ENCODE assay signal across 10 cellular contexts in the genomic region with DNA sequence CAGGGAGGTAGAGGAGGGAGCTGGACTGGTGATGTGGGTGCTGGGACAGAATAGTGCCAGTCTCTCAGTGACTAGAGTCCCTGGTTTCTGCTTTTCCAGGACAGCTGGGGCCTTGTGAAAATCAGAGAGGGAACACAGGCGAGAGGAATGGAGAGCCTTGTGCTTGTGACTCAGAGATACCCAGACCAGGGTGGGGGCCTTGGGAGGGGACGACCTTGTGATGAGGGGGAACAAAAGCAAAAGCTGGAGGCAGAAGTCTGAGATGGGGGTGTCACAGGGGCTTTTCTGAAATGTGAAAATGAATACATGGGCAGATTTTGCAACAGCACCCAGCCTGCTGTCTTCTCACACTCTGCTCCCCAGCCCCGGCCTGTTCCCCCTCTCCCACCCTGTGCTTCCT. TPM values are rescaled to one million over a fixed set of nuclear protein-coding genes. Genes with fewer than 3 reads are reported as not detected.
A peak's percentile ranks its signal among the peaks of the same experiment; 100 is the strongest.
DNase-seq lines count a peak whose midpoint lies in the region; ATAC-seq and TF ChIP-seq lines count a peak whose summit lies in the region.
"Had no signal": no experiment of that assay in that cellular context is flagged by ENCODE, and none has a peak within 500 bp of the region (broad histone marks: within the 10 kb centered on the region; RNA-seq: fewer than 3 reads in every experiment).

No MANE protein-coding gene starts in this region.

- CTCF ChIA-PET in PC-9 (lab: Charles Lee) = interaction anchor here (0.6 kb wide), 1 partner anchor 8 kb away, joined by 3 read pairs; no protein-coding TSS in a partner anchor

- no TSS peak for BruUV-seq in PC-9 (replicated peaks; lab: Mats Ljungman, UMichigan)

- H3K27me3 Mint-ChIP-seq in dendritic cell treated with granulocyte-macrophage colony-stimulating factor and Interleukin-4, amounts not matched to agents 40 ng/mL and 50 ng/mL, for 4 days = no peaks in the 10 kb centered on the region
- no peaks in the 10 kb centered on the region for H3K27me3 Mint-ChIP-seq in memory B cell

- H3K27ac ChIP-seq in PC-9 (0 out of 2 replicates have a peak overlapping the region, but pooled peaks have one; percentile 2), stomach smooth muscle (ENCODE audit: low read length) (peak overlapping the region; percentile 67)

- H4K20me1 ChIP-seq in PC-9 (ENCODE audit: insufficient read depth) = no peaks in the 10 kb centered on the region

- peaks cover 64% of the 10 kb centered on the region for H3K4me1 ChIP-seq in PC-9 (replicated peaks; ENCODE audit: insufficient read depth)
- H3K4me1 ChIP-seq in stomach smooth muscle (ENCODE audit: control insufficient read depth, insufficient read depth, low read length) = peaks cover 39% of the 10 kb centered on the region

- peak overlapping the region; percentile 30 for H3K4me3 Mint-ChIP-seq in dendritic cell treated with granulocyte-macrophage colony-stimulating factor and Interleukin-4, amounts not matched to agents 40 ng/mL and 50 ng/mL, for 4 days
- H3K4me3 Mint-ChIP-seq in memory B cell = no peak overlapping the region

- H3K27ac Mint-ChIP-seq in dendritic cell treated with granulocyte-macrophage colony-stimulating factor and Interleukin-4, amounts not matched to agents 40 ng/mL and 50 ng/mL, for 4 days = peak overlapping the region; percentile 78
- peak overlapping the region; percentile 3 for H3K27ac Mint-ChIP-seq in memory B cell

- POLR2A ChIA-PET in PC-9 (lab: Charles Lee; ENCODE audit: unreplicated experiment) = no interaction called here

- peaks cover 38% of the 10 kb centered on the region for H3K79me2 ChIP-seq in PC-9 (ENCODE audit: low read depth)

- peak overlapping the region; percentile 21 to 28 for H3K9ac ChIP-seq in stomach smooth muscle (ENCODE audit: low read length in 2 of 2)

- H3K36me3 Mint-ChIP-seq in dendritic cell treated with granulocyte-macrophage colony-stimulating factor and Interleukin-4, amounts not matched to agents 40 ng/mL and 50 ng/mL, for 4 days (ENCODE audit: low read depth) = peaks cover 6% of the 10 kb centered on the region
- peaks cover 1% of the 10 kb centered on the region for H3K36me3 Mint-ChIP-seq in memory B cell

- H2AFZ ChIP-seq in PC-9 = no peak overlapping the region

- H3K4me2 ChIP-seq in PC-9 = peak overlapping the region; percentile 9; the same call in 1 of the 2 replicates

- peaks cover 53% of the 10 kb centered on the region for H3K4me1 Mint-ChIP-seq in dendritic cell treated with granulocyte-macrophage colony-stimulating factor and Interleukin-4, amounts not matched to agents 40 ng/mL and 50 ng/mL, for 4 days (ENCODE audit: low read depth)
- peaks cover 7% of the 10 kb centered on the region for H3K4me1 Mint-ChIP-seq in memory B cell

- H3K9me3 ChIP-seq in PC-9 (ENCODE audit: insufficient read depth, low read depth) (no peaks in the 10 kb centered on the region), stomach smooth muscle (ENCODE audit: control insufficient read depth in 2 of 2, low read length in 2 of 2) (no peaks in the 10 kb centered on the region)

- intact Hi-C loops in PC-9 (cut with micrococcal nuclease; ENCODE audit: unreplicated experiment) = no loop called here
- intact Hi-C loops in dendritic cell treated with granulocyte-macrophage colony-stimulating factor and Interleukin-4, amounts not matched to agents 40 ng/mL and 50 ng/mL, for 4 days (cut with micrococcal nuclease) = no loop called here

- no peak overlapping the region for H3K4me3 ChIP-seq in PC-9
- H3K4me3 ChIP-seq in stomach smooth muscle (ENCODE audit: low read length in 2 of 2) = no peak overlapping the region

- no peak for DNase-seq in PC-9
- no peak for DNase-seq in memory B cell (ENCODE audit: low spot score in 2 of 2)
- DNase-seq in mesenteric fat pad (ENCODE audit: low spot score) = no peak
- DNase-seq in SIG-M5 treated with dmso at 0.1 percent for 504 hours (lab: John Stamatoyannopoulos, UW; ENCODE audit: unreplicated experiment) = no peak
- DNase-seq in ureter (ENCODE audit: low spot score) = no peak
- DNase-seq: activated CD4-positive, alpha-beta T cell treated with anti-CD3 and anti-CD28 coated beads for 1 hour; NCI-H1417 treated with DMSO at 0.1 percent for 48 hours had no signal

- no peaks in the 10 kb centered on the region for H3K9me2 ChIP-seq in PC-9 (ENCODE audit: insufficient read depth)

- ATAC-seq in memory B cell (ENCODE audit: low read depth) = no peak
- no peak for ATAC-seq in HG02885 (IDR thresholded peaks at IDR 0.05; ENCODE audit: poor library complexity, unreplicated experiment)

- TF ChIP-seq CTCF in PC-9 (conservative IDR thresholded peaks at IDR 0.05) = no peak

- peaks cover 32% of the 10 kb centered on the region for H3F3A ChIP-seq in PC-9 (ENCODE audit: insufficient read depth, low read depth)

- no peaks in the 10 kb centered on the region for H3K9me3 Mint-ChIP-seq in dendritic cell treated with granulocyte-macrophage colony-stimulating factor and Interleukin-4, amounts not matched to agents 40 ng/mL and 50 ng/mL, for 4 days
- no peaks in the 10 kb centered on the region for H3K9me3 Mint-ChIP-seq in memory B cell

- H3K36me3 ChIP-seq in PC-9 (ENCODE audit: low read depth) = no peaks in the 10 kb centered on the region
- no peaks in the 10 kb centered on the region for H3K36me3 ChIP-seq in stomach smooth muscle (ENCODE audit: control insufficient read depth in 2 of 2, insufficient read depth in 2 of 2, low read length in 2 of 2)

- H3K27me3 ChIP-seq in PC-9 (ENCODE audit: insufficient read depth, low read depth) (no peaks in the 10 kb centered on the region), stomach smooth muscle (ENCODE audit: control insufficient read depth in 1 of 2, insufficient read depth in 2 of 2, low read length in 2 of 2) (no peaks in the 10 kb centered on the region)

RNA-seq across cellular contexts. Expression of a gene that starts 3.4 kb away (rescaled TPM):
- total RNA-seq in PC-9 (2021) (71.5 and 90.4 TPM in 2 replicates), mesenteric fat pad (73.2 TPM), ureter (71.3 TPM)

RNA-seq across cellular contexts. Expression of a gene that starts 5.8 kb away (rescaled TPM):
- total RNA-seq in PC-9 (2021) (20.4 and 24.1 TPM in 2 replicates), mesenteric fat pad (38.2 TPM), ureter (36.8 TPM)

RNA-seq across cellular contexts. Expression of a gene that starts 15.6 kb away (rescaled TPM):
- total RNA-seq in PC-9 (2021) = 61.1 and 65.9 TPM in 2 replicates
- 35.7 TPM for total RNA-seq in mesenteric fat pad
- 79.4 TPM for total RNA-seq in ureter

RNA-seq across cellular contexts. Expression of a gene that starts 39.6 kb away (rescaled TPM):
- total RNA-seq in PC-9 (2021) = 72.3 and 85.2 TPM in 2 replicates
- total RNA-seq in mesenteric fat pad = 21.0 TPM
- total RNA-seq in ureter = 57.9 TPM
